ENCODE assay signal across 8 cellular contexts in genomic region chr13:20567881-20568528, GRCh38. TPM values are rescaled to one million over a fixed set of nuclear protein-coding genes. Genes with fewer than 3 reads are reported as not detected.
DNase-seq lines count a peak whose midpoint lies in the region; ATAC-seq and TF ChIP-seq lines count a peak whose summit lies in the region.

No MANE protein-coding gene starts in this region.

- peaks cover 23% of the 10 kb centered on the region for H3K36me3 Mint-ChIP-seq in dendritic cell treated with granulocyte-macrophage colony-stimulating factor and Interleukin-4, amounts not matched to agents 40 ng/mL and 50 ng/mL, for 4 days (ENCODE audit: low read depth)
- no peaks in the 10 kb centered on the region for H3K36me3 Mint-ChIP-seq in natural killer cell

- peaks cover 16% of the 10 kb centered on the region for H3K4me1 Mint-ChIP-seq in dendritic cell treated with granulocyte-macrophage colony-stimulating factor and Interleukin-4, amounts not matched to agents 40 ng/mL and 50 ng/mL, for 4 days (ENCODE audit: low read depth)
- peaks cover 14 to 17% of the 10 kb centered on the region in 2 donors for H3K4me1 Mint-ChIP-seq in natural killer cell

- H3K27ac ChIP-seq in KOPT-K1 (ENCODE audit: low read depth, low read length, poor library complexity, severe bottlenecking), result peak overlapping the region; percentile 83

- H3K4me3 Mint-ChIP-seq in dendritic cell treated with granulocyte-macrophage colony-stimulating factor and Interleukin-4, amounts not matched to agents 40 ng/mL and 50 ng/mL, for 4 days, result peak overlapping the region; percentile 91
- H3K4me3 Mint-ChIP-seq in natural killer cell, result peak overlapping the region; percentile 93

- H3K9me3 ChIP-seq in BE2C (no peaks in the 10 kb centered on the region; the same call in 1 of the 2 replicates), KOPT-K1 (ENCODE audit: insufficient read depth, low read length, poor library complexity, severe bottlenecking) (peaks cover 18% of the 10 kb centered on the region)

- DNase-seq in BE2C (no peak), natural killer cell (no peak), T1000 (lab: John Stamatoyannopoulos, UW) (no peak), mesenteric fat pad (ENCODE audit: low spot score) (no peak), AG08395 (ENCODE audit: low spot score) (no peak)

- H3K9me3 Mint-ChIP-seq in dendritic cell treated with granulocyte-macrophage colony-stimulating factor and Interleukin-4, amounts not matched to agents 40 ng/mL and 50 ng/mL, for 4 days, result peaks cover 14% of the 10 kb centered on the region
- H3K9me3 Mint-ChIP-seq in natural killer cell, result peaks cover 2 to 3% of the 10 kb centered on the region in 2 donors

- H3K27me3 ChIP-seq in BE2C, result no peaks in the 10 kb centered on the region

- H3K27ac Mint-ChIP-seq in dendritic cell treated with granulocyte-macrophage colony-stimulating factor and Interleukin-4, amounts not matched to agents 40 ng/mL and 50 ng/mL, for 4 days, result peak overlapping the region; percentile 96
- H3K27ac Mint-ChIP-seq in natural killer cell, result peak overlapping the region; percentile 90 to 94

- ATAC-seq in natural killer cell (no peak), HG03045 (IDR thresholded peaks at IDR 0.05; ENCODE audit: unreplicated experiment) (no peak)

- TF ChIP-seq CTCF in BE2C (IDR thresholded peaks at IDR 0.05; ENCODE audit: low read depth, low read length) (no peak), natural killer cell (IDR thresholded peaks at IDR 0.05) (no peak)

- peak overlapping the region; percentile 87 for H3K4me3 ChIP-seq in BE2C (ENCODE audit: low read depth, low read length)

- peaks cover 5% of the 10 kb centered on the region for H3K27me3 Mint-ChIP-seq in dendritic cell treated with granulocyte-macrophage colony-stimulating factor and Interleukin-4, amounts not matched to agents 40 ng/mL and 50 ng/mL, for 4 days
- H3K27me3 Mint-ChIP-seq in natural killer cell (ENCODE audit: low read depth in 2 of 2), result no peaks in the 10 kb centered on the region

- no peaks in the 10 kb centered on the region for H3K36me3 ChIP-seq in BE2C
- no peaks in the 10 kb centered on the region for H3K36me3 ChIP-seq in KOPT-K1 (ENCODE audit: insufficient read depth, low read length)

- intact Hi-C loops in dendritic cell treated with granulocyte-macrophage colony-stimulating factor and Interleukin-4, amounts not matched to agents 40 ng/mL and 50 ng/mL, for 4 days (cut with micrococcal nuclease), result loop anchor here (2.0 to 5.0 kb wide), 4 partner anchors 41 to 391 kb away; partner anchors contain the start of gene EEF1AKMT1
- intact Hi-C loops in natural killer cell (cut with micrococcal nuclease), result no loop called here

- no peaks in the 10 kb centered on the region; the same call in 1 of the 2 replicates for H3K4me1 ChIP-seq in BE2C

RNA-seq across cellular contexts. Expression of gene IFT88, which starts 1.0 kb away (rescaled TPM):
- polyA plus RNA-seq in BE2C (2012; ENCODE audit: insufficient read depth, insufficient read length, low read depth), result 2.8 TPM
- total RNA-seq in natural killer cell (10 to 100 TPM in 2 of 3 donors, 1 to 10 TPM in 1; 9.2 to 13.9 (median 13.9) TPM), mesenteric fat pad (13.4 TPM)

RNA-seq across cellular contexts. Expression of gene CRYL1, which starts 42.3 kb away (rescaled TPM):
- polyA plus RNA-seq in BE2C (2012; ENCODE audit: insufficient read depth, insufficient read length, low read depth), result 1.9 TPM
- total RNA-seq in natural killer cell (10 to 100 TPM; 13.4 to 15.8 (median 14.9) TPM), mesenteric fat pad (31.0 TPM)
